In the genomic region with DNA sequence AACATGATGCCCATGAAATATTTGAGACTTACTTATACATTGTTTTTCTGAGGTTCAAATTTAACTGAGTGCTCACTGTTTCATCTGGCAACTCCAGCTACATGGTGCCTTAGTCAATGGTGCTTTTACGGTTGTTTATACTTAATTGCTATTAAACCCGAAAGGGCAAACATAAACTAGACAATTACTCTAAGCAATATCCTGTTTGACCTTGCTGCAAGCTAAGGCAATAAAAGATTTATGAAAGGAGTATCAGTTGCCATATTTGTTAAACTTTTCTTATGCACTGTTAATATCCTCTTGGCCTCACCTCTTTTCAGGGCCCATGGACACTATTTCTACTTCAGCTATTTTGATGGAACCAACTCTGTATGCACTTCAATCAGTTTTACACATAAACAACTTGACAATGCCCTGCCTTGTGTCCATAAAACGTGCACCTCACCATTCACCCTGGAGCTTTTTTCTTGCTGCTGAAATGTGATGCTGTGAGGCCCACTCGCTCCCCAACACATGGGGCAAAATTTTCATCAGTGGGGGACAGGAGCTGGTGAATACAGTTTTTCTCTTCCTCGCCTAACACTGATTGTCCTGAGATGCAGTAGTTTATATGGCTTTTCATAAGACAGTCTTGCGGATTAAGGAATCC, we compare ENCODE assay signal across 16 cellular contexts.
"Had no signal": no experiment of that assay in that cellular context is flagged by ENCODE, and none has a peak within 500 bp of the region (broad histone marks: within the 10 kb centered on the region; RNA-seq: fewer than 3 reads in every experiment).

No MANE protein-coding gene starts in this region.

- DNase-seq: activated CD4-positive, alpha-beta T cell treated with anti-CD3 and anti-CD28 coated beads for 1 hour; activated CD4-positive, alpha-beta T cell treated with anti-CD3 and anti-CD28 coated beads, Interleukin-2, amount 50 U/mL, for 48 hours; activated CD8-positive, alpha-beta memory T cell treated with anti-CD3 and anti-CD28 coated beads, Interleukin-2, amount 10 ng/mL, durations not matched to agents 7 days and 5 days; activated effector memory CD4-positive, alpha-beta T cell treated with Interleukin-2 at 50 U/mL for 16 hours; activated T-cell treated with anti-CD3 and anti-CD28 coated beads, Interleukin-2, amount 50 U/mL, for 24 hours; amniotic stem cell; cortex of kidney; effector CD8-positive, alpha-beta T cell; naive thymus-derived CD8-positive, alpha-beta T cell; sigmoid colon; stimulated activated CD4-positive, alpha-beta T cell treated with anti-CD3 and anti-CD28 coated beads, Interleukin-4, amount 100 ng/mL, for 1 hour; T-helper 9 cell; testis; upper lobe of right lung had no signal

- ATAC-seq: activated CD8-positive, alpha-beta memory T cell treated with anti-CD3 and anti-CD28 coated beads, Interleukin-2, amount 10 ng/mL, durations not matched to agents 7 days and 5 days; activated naive CD4-positive, alpha-beta T cell treated with anti-CD3 and anti-CD28 coated beads, Interleukin-2, amount 50 U/mL, for 72 hours; naive thymus-derived CD8-positive, alpha-beta T cell; upper lobe of right lung had no signal

- H3K27ac ChIP-seq: epithelial cell of prostate, sigmoid colon, testis, upper lobe of right lung had no signal
